Comparison of ENCODE assay signal across 8 cellular contexts in genomic region chr7:77127009-77127408, GRCh38. TPM values are rescaled to one million over a fixed set of nuclear protein-coding genes. Genes with fewer than 3 reads are reported as not detected.
DNase-seq lines count a peak whose midpoint lies in the region; ATAC-seq and TF ChIP-seq lines count a peak whose summit lies in the region.
"Not testable (repeated sequence)": the region's sequence is repeated elsewhere in the genome, so short reads cannot be mapped to it uniquely, and the experiment has no call there.

No MANE protein-coding gene starts in this region.

- H3K4me1 ChIP-seq in BE2C; H9 (ENCODE audit: insufficient read depth, low read length); psoas muscle: not testable (repeated sequence)
- H3K4me1 ChIP-seq in spleen = peaks cover 0 to 24% (median 11%) of the 10 kb centered on the region in 6 donors

- H4K91ac ChIP-seq in H9 (ENCODE audit: insufficient read length, low read depth, low read length) = not testable (repeated sequence)

- H2AFZ ChIP-seq in H9 (ENCODE audit: low read length) = not testable (repeated sequence)

- H3K56ac ChIP-seq in H9 (ENCODE audit: insufficient read length, low read depth, low read length) = not testable (repeated sequence)

- H3K27me3 Mint-ChIP-seq in H9 (ENCODE audit: low read depth) = not testable (repeated sequence)

- H4K20me1 ChIP-seq in H9 (ENCODE audit: control insufficient read depth, insufficient read depth, insufficient read length) = not testable (repeated sequence)

- not testable (repeated sequence) for H3T11ph ChIP-seq in H9 (ENCODE audit: low read length)

- not testable (repeated sequence) for H2BK120ac ChIP-seq in H9 (ENCODE audit: low read depth, low read length, poor library complexity, severe bottlenecking)

- DNase-seq in BE2C (peak; percentile 15), H9 (peak; percentile 33), RPMI7951 (ENCODE audit: low read depth) (peak; percentile 59), activated gamma-delta T cell (lab: John Stamatoyannopoulos, UW) (peak; percentile 7), Right ventricle myocardium inferior (ENCODE audit: missing footprints) (peak; percentile 39), medulla oblongata (ENCODE audit: extremely low spot score) (peak; percentile 38), psoas muscle (peak; percentile 20 to 53), spleen (peak; percentile 75)

- not testable (repeated sequence) for H3K4me2 ChIP-seq in H9 (ENCODE audit: insufficient read depth, insufficient read length, low read length)

- not testable (repeated sequence) for H3K4me3 ChIP-seq in BE2C (ENCODE audit: low read depth, low read length); psoas muscle; spleen

- H2BK20ac ChIP-seq in H9 (ENCODE audit: low read depth, low read length, poor library complexity, severe bottlenecking) = not testable (repeated sequence)

- not testable (repeated sequence) for H2BK15ac ChIP-seq in H9 (ENCODE audit: low read depth, low read length)

- no CpG with 5 or more reads among the region's 9 CpGs for WGBS in H9 (ENCODE audit: extremely low coverage, insufficient read length, low lambda C conversion rate)
- WGBS in psoas muscle, 3 donors = 30 to 44% (median 37%) methylated on average over 6 to 9 of the region's 9 CpGs
- WGBS in spleen, 5 donors = 72 to 100% (median 84%) methylated on average over 3 to 9 of the region's 9 CpGs

- not testable (repeated sequence) for H2BK5ac ChIP-seq in H9 (ENCODE audit: insufficient read length, low read length)

- not testable (repeated sequence) for H3K14ac ChIP-seq in H9 (ENCODE audit: insufficient read depth, low read length)

- H3K9me3 Mint-ChIP-seq in H9 = not testable (repeated sequence)

- not testable (repeated sequence) for H3K27me3 ChIP-seq in BE2C; H9 (ENCODE audit: insufficient read depth, low read length); psoas muscle (ENCODE audit: insufficient read depth in 3 of 3, low read length in 2 of 3); spleen (replicated peaks in 1 of 7)

- not testable (repeated sequence) for H3K36me3 ChIP-seq in BE2C; psoas muscle (ENCODE audit: insufficient read depth in 1 of 2, low read depth in 1 of 2); spleen

- not testable (repeated sequence) for H3K79me1 ChIP-seq in H9 (ENCODE audit: insufficient read depth, low read depth, low read length, poor library complexity, severe bottlenecking)

- intact Hi-C loops in Right ventricle myocardium inferior (cut with DNase I) = not testable (repeated sequence)
- intact Hi-C loops in psoas muscle (cut with DNase I) = loop anchor here in 1 of 2 donors (10.0 kb wide), 1 partner anchor 208 kb away; no protein-coding TSS in a partner anchor
- intact Hi-C loops in spleen (cut with DNase I; ENCODE audit: low total_unique reads) = loop anchor here (10.0 kb wide), 2 partner anchors 118 to 208 kb away; no protein-coding TSS in a partner anchor

- H3K4me1 Mint-ChIP-seq in H9 = not testable (repeated sequence)

- H4K5ac ChIP-seq in H9 (ENCODE audit: insufficient read length, low read depth, low read length) = not testable (repeated sequence)

- TF ChIP-seq POLR2A in spleen (IDR thresholded peaks at IDR 0.05) = not testable (repeated sequence)

- not testable (repeated sequence) for H3K27ac ChIP-seq in H9 (ENCODE audit: insufficient read length, low read depth, low read length); psoas muscle
- H3K27ac ChIP-seq in spleen = peak overlapping the region in 1 of 8 donors; percentile 23

- not testable (repeated sequence) for H3K9me3 ChIP-seq in BE2C; H9 (ENCODE audit: control insufficient read depth, low read depth, low read length); psoas muscle; spleen

- not testable (repeated sequence) for H2AK5ac ChIP-seq in H9 (ENCODE audit: insufficient read length, low read length)

- not testable (repeated sequence) for H3K79me2 ChIP-seq in H9 (ENCODE audit: insufficient read depth, low read length)

- not testable (repeated sequence) for H2BK12ac ChIP-seq in H9 (ENCODE audit: insufficient read length, low read depth, low read length)

- H3K9ac ChIP-seq in H9 (ENCODE audit: extremely low read depth, insufficient read length, low read length) = not testable (repeated sequence)

- H3K27ac Mint-ChIP-seq in H9 = not testable (repeated sequence)

- H3K23ac ChIP-seq in H9 (ENCODE audit: insufficient read length, low read depth, low read length) = not testable (repeated sequence)

- not testable (repeated sequence) for H3K23me2 ChIP-seq in H9 (ENCODE audit: insufficient read length, low read depth, low read length, poor library complexity, severe bottlenecking)

- not testable (repeated sequence) for ATAC-seq in Right ventricle myocardium inferior
- peak in 1 of 4 donors; percentile 5 for ATAC-seq in psoas muscle

- H4K8ac ChIP-seq in H9 (replicated peaks; ENCODE audit: insufficient read length, low read depth, low read length) = not testable (repeated sequence)

- H3K4me3 Mint-ChIP-seq in H9 = not testable (repeated sequence)

- H3K36me3 Mint-ChIP-seq in H9 (ENCODE audit: insufficient read depth in 1 of 3, low read depth in 3 of 3) = not testable (repeated sequence)

- H3K18ac ChIP-seq in H9 (ENCODE audit: insufficient read length, low read depth, low read length) = not testable (repeated sequence)

- not testable (repeated sequence) for H3K4ac ChIP-seq in H9 (ENCODE audit: low read depth, low read length)

- not testable (repeated sequence) for TF ChIP-seq CTCF in BE2C (IDR thresholded peaks at IDR 0.05; ENCODE audit: low read depth, low read length); H9 (conservative IDR thresholded peaks at IDR 0.05); psoas muscle (IDR thresholded peaks at IDR 0.05); spleen (IDR thresholded peaks at IDR 0.05 in 8 of 11, conservative IDR thresholded peaks at IDR 0.05 in 3 of 11)

RNA-seq across cellular contexts. Expression of gene CCDC146, which starts 4.6 kb away (rescaled TPM):
- polyA plus RNA-seq in BE2C (2012; ENCODE audit: insufficient read depth, insufficient read length, low read depth) = not detected
- total RNA-seq in H9 (2021) (0.37 and 0.72 TPM in 2 replicates), Right ventricle myocardium inferior (11.0 TPM), psoas muscle (1 to 10 TPM; 1.2 to 3.5 (median 1.8) TPM), spleen (10 to 100 TPM in 6 of 7 donors, 1 to 10 TPM in 1; 8.9 to 21.3 (median 12.4) TPM)
- 0.68 and 0.72 TPM in 2 replicates for total RNA-seq in RPMI7951 (2014; rRNA removed; shearing (Covaris generic))
- polyA plus RNA-seq in psoas muscle (1 to 10 TPM; 1.9 to 2.5 (median 1.9) TPM), spleen (1 to 10 TPM; 4.1 to 7.5 (median 5.7) TPM)

Comparison
In these comparisons a context has a peak if more than half of its experiments do, and no peak if none do; other contexts are left out.
1. DNase-seq: peak in every context shown above with its lines; median percentile 75 in spleen; 59 in RPMI7951; 39 in Right ventricle myocardium inferior; 38 in medulla oblongata; 36 in psoas muscle; 33 in H9; 15 in BE2C; 7 in activated gamma-delta T cell.